In genomic region chr10:124124123-124124768, GRCh38 we compare ENCODE assay signal across 25 cellular contexts. TPM values are rescaled to one million over a fixed set of nuclear protein-coding genes. Genes with fewer than 3 reads are reported as not detected.
DNase-seq lines count a peak whose midpoint lies in the region; ATAC-seq and TF ChIP-seq lines count a peak whose summit lies in the region.
"Had no signal": no experiment of that assay in that cellular context is flagged by ENCODE, and none has a peak within 500 bp of the region (broad histone marks: within the 10 kb centered on the region; RNA-seq: fewer than 3 reads in every experiment).

No MANE protein-coding gene starts in this region.

- H3K4me1 ChIP-seq in DOHH2 (ENCODE audit: control insufficient read depth, low read length) (peaks cover 66% of the 10 kb centered on the region), OCI-LY1 (ENCODE audit: insufficient read depth, low read length, severe bottlenecking) (peaks cover 63% of the 10 kb centered on the region), mucosa of descending colon (ENCODE audit: low read depth) (no peaks in the 10 kb centered on the region), SJCRH30 (peaks cover 9% of the 10 kb centered on the region; the same call in 1 of the 2 replicates)

- H3K36me3 ChIP-seq in DOHH2 (ENCODE audit: control insufficient read depth, low read length) (no peaks in the 10 kb centered on the region), OCI-LY1 (ENCODE audit: insufficient read depth, low read length) (no peaks in the 10 kb centered on the region), mucosa of descending colon (ENCODE audit: low read depth) (no peaks in the 10 kb centered on the region), SJCRH30 (no peaks in the 10 kb centered on the region)
- H3K36me3 ChIP-seq: esophagus muscularis mucosa, tibial artery had no signal

- H3K27me3 ChIP-seq in DOHH2 (ENCODE audit: control insufficient read depth, low read length): no peaks in the 10 kb centered on the region
- no peaks in the 10 kb centered on the region for H3K27me3 ChIP-seq in OCI-LY1 (ENCODE audit: insufficient read depth, low read length)
- H3K27me3 ChIP-seq in SJCRH30: no peaks in the 10 kb centered on the region
- H3K27me3 ChIP-seq: esophagus muscularis mucosa, tibial artery had no signal

- no peaks in the 10 kb centered on the region for H3K36me3 Mint-ChIP-seq in activated T-cell treated with anti-CD3 and anti-CD28 coated beads, Interleukin-2, amount 50 U/mL, for 24 hours (ENCODE audit: low read depth)
- H3K36me3 Mint-ChIP-seq: WTC11 had no signal

- H3K9me3 Mint-ChIP-seq in activated T-cell treated with anti-CD3 and anti-CD28 coated beads, Interleukin-2, amount 50 U/mL, for 24 hours: no peaks in the 10 kb centered on the region
- H3K9me3 Mint-ChIP-seq: activated CD4-positive, alpha-beta memory T cell treated with anti-CD3 and anti-CD28 coated beads, Interleukin-2, amount 10 ng/mL, durations not matched to agents 7 days and 5 days; activated naive CD4-positive, alpha-beta T cell treated with anti-CD3 and anti-CD28 coated beads for 36 hours; H9; WTC11 had no signal

- TF ChIP-seq CTCF in DOHH2 (IDR thresholded peaks at IDR 0.05; ENCODE audit: low read depth, low read length, poor library complexity, severe bottlenecking) (no peak), OCI-LY1 (IDR thresholded peaks at IDR 0.05; ENCODE audit: low read length) (no peak), mucosa of descending colon (IDR thresholded peaks at IDR 0.05) (no peak)

- peak overlapping the region; percentile 63 for H3K27ac ChIP-seq in DOHH2 (ENCODE audit: low read depth, low read length)
- H3K27ac ChIP-seq in OCI-LY1 (ENCODE audit: low read depth, low read length, poor library complexity, severe bottlenecking): peak overlapping the region; percentile 87
- no peak overlapping the region for H3K27ac ChIP-seq in SJCRH30
- H3K27ac ChIP-seq: esophagus muscularis mucosa, tibial artery had no signal

- ATAC-seq in HG02981 (IDR thresholded peaks at IDR 0.05; ENCODE audit: unreplicated experiment) (peak; percentile 66), mucosa of descending colon (peak; percentile 60)
- ATAC-seq: PC-3, right cardiac atrium, WTC11 had no signal

- H3K9ac ChIP-seq in OCI-LY1 (ENCODE audit: low read length): no peak overlapping the region; the same call in 1 of the 2 replicates

- no peak overlapping the region for H3K27ac Mint-ChIP-seq in activated T-cell treated with anti-CD3 and anti-CD28 coated beads, Interleukin-2, amount 50 U/mL, for 24 hours
- H3K27ac Mint-ChIP-seq: activated CD4-positive, alpha-beta memory T cell treated with anti-CD3 and anti-CD28 coated beads, Interleukin-2, amount 10 ng/mL, durations not matched to agents 7 days and 5 days; activated naive CD4-positive, alpha-beta T cell treated with anti-CD3 and anti-CD28 coated beads for 36 hours; H9; WTC11 had no signal

- no peaks in the 10 kb centered on the region for H3K4me1 Mint-ChIP-seq in activated T-cell treated with anti-CD3 and anti-CD28 coated beads, Interleukin-2, amount 50 U/mL, for 24 hours (ENCODE audit: low read depth)
- H3K4me1 Mint-ChIP-seq: activated CD4-positive, alpha-beta memory T cell treated with anti-CD3 and anti-CD28 coated beads, Interleukin-2, amount 10 ng/mL, durations not matched to agents 7 days and 5 days had no signal

- DNase-seq in mucosa of descending colon (no peak), SJCRH30 (no peak), D341Med (ENCODE audit: low spot score) (no peak), NCI-H1694 treated with DMSO at 0.1 percent for 48 hours (lab: John Stamatoyannopoulos, UW) (no peak)
- DNase-seq in activated T-cell treated with anti-CD3 and anti-CD28 coated beads, Interleukin-2, amount 50 U/mL, for 24 hours: no peak
- DNase-seq: activated CD4-positive, alpha-beta memory T cell treated with anti-CD3 and anti-CD28 coated beads, Interleukin-2, amount 10 ng/mL, durations not matched to agents 7 days and 5 days; activated naive CD4-positive, alpha-beta T cell treated with anti-CD3 and anti-CD28 coated beads for 36 hours; activated T-cell treated with anti-CD3 and anti-CD28 coated beads, Interleukin-2, amount 50 U/mL, for 1 hour; anterior cingulate cortex; central memory CD4-positive, alpha-beta T cell; DND-41; H9; NCI-H1417 treated with DMSO at 0.1 percent for 48 hours; NCI-H748 treated with DMSO at 0.1 percent for 48 hours; PC-3; right cardiac atrium; SIG-M5; stimulated activated naive CD4-positive, alpha-beta T cell treated with Interleukin-2 at 50 U/mL for 16 hours; tibial artery had no signal

- H3K79me2 ChIP-seq in DOHH2 (ENCODE audit: control insufficient read depth, low read length): no peaks in the 10 kb centered on the region
- no peaks in the 10 kb centered on the region for H3K79me2 ChIP-seq in OCI-LY1 (ENCODE audit: insufficient read depth, low read length)

- intact Hi-C loops in mucosa of descending colon (cut with DNase I, micrococcal nuclease): no loop called here

- peak overlapping the region; percentile 56 for H3K4me2 ChIP-seq in DOHH2 (ENCODE audit: low read length)
- peak overlapping the region; percentile 16; the same call in 1 of the 2 replicates for H3K4me2 ChIP-seq in OCI-LY1 (ENCODE audit: low read length)

- H2AFZ ChIP-seq in OCI-LY1 (ENCODE audit: low read length): no peak overlapping the region

- no peaks in the 10 kb centered on the region for H3K9me2 ChIP-seq in DOHH2 (replicated peaks; ENCODE audit: control insufficient read depth, low read length)
- H3K9me2 ChIP-seq in OCI-LY1 (ENCODE audit: low read depth, low read length): no peaks in the 10 kb centered on the region

- H3K9me3 ChIP-seq in DOHH2 (ENCODE audit: control insufficient read depth, insufficient read depth, low read length) (no peaks in the 10 kb centered on the region), OCI-LY1 (ENCODE audit: low read length) (no peaks in the 10 kb centered on the region), mucosa of descending colon (no peaks in the 10 kb centered on the region), SJCRH30 (replicated peaks) (no peaks in the 10 kb centered on the region)
- H3K9me3 ChIP-seq: esophagus muscularis mucosa, tibial artery had no signal

- H3K27me3 Mint-ChIP-seq in activated T-cell treated with anti-CD3 and anti-CD28 coated beads, Interleukin-2, amount 50 U/mL, for 24 hours: no peaks in the 10 kb centered on the region
- H3K27me3 Mint-ChIP-seq: activated CD4-positive, alpha-beta memory T cell treated with anti-CD3 and anti-CD28 coated beads, Interleukin-2, amount 10 ng/mL, durations not matched to agents 7 days and 5 days had no signal

- H3K4me3 Mint-ChIP-seq in activated T-cell treated with anti-CD3 and anti-CD28 coated beads, Interleukin-2, amount 50 U/mL, for 24 hours: no peak overlapping the region
- H3K4me3 Mint-ChIP-seq: activated CD4-positive, alpha-beta memory T cell treated with anti-CD3 and anti-CD28 coated beads, Interleukin-2, amount 10 ng/mL, durations not matched to agents 7 days and 5 days; activated naive CD4-positive, alpha-beta T cell treated with anti-CD3 and anti-CD28 coated beads for 36 hours; H9; WTC11 had no signal

- H4K20me1 ChIP-seq in DOHH2 (ENCODE audit: control insufficient read depth, insufficient read depth, low read depth, low read length) (no peaks in the 10 kb centered on the region), OCI-LY1 (ENCODE audit: insufficient read depth, low read length) (no peaks in the 10 kb centered on the region)

- H3F3A ChIP-seq in DOHH2 (ENCODE audit: control insufficient read depth, insufficient read depth): peaks cover 14% of the 10 kb centered on the region
- no peaks in the 10 kb centered on the region for H3F3A ChIP-seq in OCI-LY1 (ENCODE audit: insufficient read depth, low read length)

- peak overlapping the region; percentile 37 for H3K4me3 ChIP-seq in DOHH2 (ENCODE audit: low read length)
- no peak overlapping the region for H3K4me3 ChIP-seq in OCI-LY1 (ENCODE audit: low read depth, low read length, poor library complexity, severe bottlenecking)
- H3K4me3 ChIP-seq in mucosa of descending colon: no peak overlapping the region
- H3K4me3 ChIP-seq in SJCRH30: no peak overlapping the region
- H3K4me3 ChIP-seq: esophagus muscularis mucosa, tibial artery had no signal

RNA-seq across cellular contexts. Expression of gene CHST15, which starts 30.8 kb away (rescaled TPM):
- 10 to 100 TPM in 2 of 3 donors, 1 to 10 TPM in 1; 4.8 to 64.5 (median 10.8) TPM for total RNA-seq in mucosa of descending colon
- 2.2 and 2.8 TPM in 2 replicates for total RNA-seq in SJCRH30 (2014; rRNA removed; shearing (Covaris generic))
- total RNA-seq: T-helper 2 cell treated with Interferon-gamma antibody and Interleukin-4, amounts not matched to agents 100 ng/mL and 5 ng/mL, for 36 hours had no signal
